In genomic region chr3:41317718-41318117, GRCh38 we compare ENCODE assay signal across 18 cellular contexts.
A peak's percentile ranks its signal among the peaks of the same experiment; 100 is the strongest.
DNase-seq lines count a peak whose midpoint lies in the region; ATAC-seq and TF ChIP-seq lines count a peak whose summit lies in the region.
"Had no signal": no experiment of that assay in that cellular context is flagged by ENCODE, and none has a peak within 500 bp of the region (broad histone marks: within the 10 kb centered on the region; RNA-seq: fewer than 3 reads in every experiment).

No MANE protein-coding gene starts in this region.

- BruUV-seq in MCF 10A (replicated peaks; lab: Mats Ljungman, UMichigan), result no TSS peak

- H3K27ac Mint-ChIP-seq in MCF 10A (ENCODE audit: low read depth, unreplicated experiment) (no peak overlapping the region), osteocyte (ENCODE audit: unreplicated experiment) (no peak overlapping the region)
- H3K27ac Mint-ChIP-seq: stimulated activated naive CD8-positive, alpha-beta T cell treated with anti-CD3 and anti-CD28 coated beads, Interleukin-15, amount 100 ng/mL, for 72 hours had no signal

- no peaks in the 10 kb centered on the region for H3K9me3 Mint-ChIP-seq in MCF 10A (ENCODE audit: unreplicated experiment)
- H3K9me3 Mint-ChIP-seq in osteocyte (ENCODE audit: unreplicated experiment), result no peaks in the 10 kb centered on the region
- H3K9me3 Mint-ChIP-seq: central memory CD8-positive, alpha-beta T cell; stimulated activated naive CD8-positive, alpha-beta T cell treated with anti-CD3 and anti-CD28 coated beads, Interleukin-15, amount 100 ng/mL, for 72 hours had no signal

- TF ChIP-seq POLR2A in breast epithelium (IDR thresholded peaks at IDR 0.05), result no peak

- H3K36me3 ChIP-seq in breast epithelium, result no peaks in the 10 kb centered on the region
- H3K36me3 ChIP-seq: spleen had no signal

- H3K4me3 Mint-ChIP-seq in MCF 10A (ENCODE audit: unreplicated experiment) (no peak overlapping the region), osteocyte (ENCODE audit: unreplicated experiment) (no peak overlapping the region)
- H3K4me3 Mint-ChIP-seq: central memory CD8-positive, alpha-beta T cell; stimulated activated naive CD8-positive, alpha-beta T cell treated with anti-CD3 and anti-CD28 coated beads, Interleukin-15, amount 100 ng/mL, for 72 hours had no signal

- DNase-seq in MCF 10A (ENCODE audit: unreplicated experiment) (peak; percentile 5), breast epithelium (ENCODE audit: low spot score in 2 of 2) (no peak), amniotic epithelial cell (ENCODE audit: low read depth) (peak; percentile 97), glomerular visceral epithelial cell (ENCODE audit: extremely low spot score) (peak; percentile 78), posterior vena cava (ENCODE audit: low spot score) (no peak), osteocyte (ENCODE audit: extremely low spot score, unreplicated experiment) (no peak), SW 1271 (lab: John Stamatoyannopoulos, UW) (no peak)
- DNase-seq: activated CD8-positive, alpha-beta memory T cell treated with anti-CD3 and anti-CD28 coated beads for 24 hours; activated gamma-delta T cell; COR-L47; NCI-H1092; NCI-H2171; occipital lobe; spleen; stimulated activated naive CD8-positive, alpha-beta T cell treated with anti-CD3 and anti-CD28 coated beads, Interleukin-15, amount 100 ng/mL, for 72 hours had no signal

- H3K9me3 ChIP-seq in breast epithelium, result no peaks in the 10 kb centered on the region
- H3K9me3 ChIP-seq: spleen had no signal

- POLR2A ChIA-PET in MCF 10A (lab: Yijun Ruan, JAX), result no interaction called here

- no peaks in the 10 kb centered on the region for H3K27me3 ChIP-seq in breast epithelium
- H3K27me3 ChIP-seq: spleen had no signal

- H3K27me3 Mint-ChIP-seq in MCF 10A (ENCODE audit: insufficient read depth, unreplicated experiment), result no peaks in the 10 kb centered on the region
- H3K27me3 Mint-ChIP-seq in osteocyte (ENCODE audit: unreplicated experiment), result no peaks in the 10 kb centered on the region
- H3K27me3 Mint-ChIP-seq: central memory CD8-positive, alpha-beta T cell; stimulated activated naive CD8-positive, alpha-beta T cell treated with anti-CD3 and anti-CD28 coated beads, Interleukin-15, amount 100 ng/mL, for 72 hours had no signal

- no peak overlapping the region for H3K4me3 ChIP-seq in breast epithelium
- H3K4me3 ChIP-seq: spleen had no signal

- TF ChIP-seq CTCF in MCF 10A (IDR thresholded peaks at IDR 0.05; ENCODE audit: unreplicated experiment) (no peak), breast epithelium (IDR thresholded peaks at IDR 0.05) (no peak), osteocyte (IDR thresholded peaks at IDR 0.05) (no peak)

- no peak overlapping the region for H3K27ac ChIP-seq in breast epithelium
- H3K27ac ChIP-seq: 22Rv1, spleen had no signal

- H3K36me3 Mint-ChIP-seq in MCF 10A (ENCODE audit: insufficient read depth, unreplicated experiment) (no peaks in the 10 kb centered on the region), osteocyte (ENCODE audit: unreplicated experiment) (no peaks in the 10 kb centered on the region)

- no peaks in the 10 kb centered on the region for H3K4me1 Mint-ChIP-seq in MCF 10A (ENCODE audit: insufficient read depth, unreplicated experiment)
- H3K4me1 Mint-ChIP-seq in osteocyte (ENCODE audit: unreplicated experiment), result no peaks in the 10 kb centered on the region
- H3K4me1 Mint-ChIP-seq: central memory CD8-positive, alpha-beta T cell; stimulated activated naive CD8-positive, alpha-beta T cell treated with anti-CD3 and anti-CD28 coated beads, Interleukin-15, amount 100 ng/mL, for 72 hours had no signal

- CTCF ChIA-PET in MCF 10A (lab: Yijun Ruan, JAX), result no interaction called here

- intact Hi-C loops in MCF 10A (cut with micrococcal nuclease) (no loop called here), breast epithelium (cut with DNase I; ENCODE audit: low total_unique reads) (no loop called here), posterior vena cava (cut with DNase I) (no loop called here)

- H3K4me1 ChIP-seq in breast epithelium, result no peaks in the 10 kb centered on the region
- H3K4me1 ChIP-seq: spleen had no signal

- no peak for ATAC-seq in HG03460 (IDR thresholded peaks at IDR 0.05; ENCODE audit: unreplicated experiment)
- ATAC-seq: stimulated activated naive CD8-positive, alpha-beta T cell treated with anti-CD3 and anti-CD28 coated beads, Interleukin-15, amount 100 ng/mL, for 72 hours had no signal

Comparison
In these comparisons a context has a peak if more than half of its experiments do, and no peak if none do; other contexts are left out.
1. DNase-seq: peak in MCF 10A (single experiment), amniotic epithelial cell (single experiment) and glomerular visceral epithelial cell (single experiment); none in breast epithelium (0 of 2), posterior vena cava (single experiment), osteocyte (single experiment) and SW 1271 (0 of 2).